In the genomic region with DNA sequence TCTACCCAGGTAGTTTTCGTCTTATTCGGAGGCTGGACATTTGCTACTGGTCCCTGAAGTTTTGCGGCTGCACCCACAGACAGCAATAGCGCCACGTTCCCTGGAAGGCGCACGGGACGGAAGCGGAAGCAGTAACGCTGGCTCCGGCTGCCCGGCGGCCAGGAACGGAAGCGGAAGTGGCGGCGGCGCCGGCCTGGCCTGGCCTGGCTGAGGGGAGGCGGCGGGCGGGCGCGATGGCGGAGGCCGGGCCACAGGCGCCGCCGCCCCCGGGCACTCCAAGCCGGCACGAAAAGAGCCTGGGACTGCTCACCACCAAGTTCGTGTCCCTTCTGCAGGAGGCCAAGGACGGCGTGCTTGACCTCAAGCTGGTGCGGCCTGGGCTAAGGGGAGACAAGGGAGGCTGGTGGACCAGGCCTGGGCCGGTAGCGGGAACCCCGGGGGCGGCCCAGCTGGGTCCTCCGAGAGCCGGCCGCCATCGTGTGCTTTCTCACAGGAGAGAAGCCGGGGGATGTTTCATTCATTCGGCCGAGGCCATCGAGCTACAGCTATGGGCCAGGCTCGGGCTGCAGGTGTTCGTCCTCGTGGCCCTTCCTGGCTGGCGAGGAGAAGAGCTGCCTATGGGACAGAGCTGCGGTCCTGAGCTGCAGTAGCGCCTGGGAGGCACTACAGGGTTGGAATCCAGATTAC, we compare ENCODE assay signal across 1 cellular context.
A peak's percentile ranks its signal among the peaks of the same experiment; 100 is the strongest.
TF ChIP-seq lines count a peak whose summit lies in the region.

A gene with protein sequence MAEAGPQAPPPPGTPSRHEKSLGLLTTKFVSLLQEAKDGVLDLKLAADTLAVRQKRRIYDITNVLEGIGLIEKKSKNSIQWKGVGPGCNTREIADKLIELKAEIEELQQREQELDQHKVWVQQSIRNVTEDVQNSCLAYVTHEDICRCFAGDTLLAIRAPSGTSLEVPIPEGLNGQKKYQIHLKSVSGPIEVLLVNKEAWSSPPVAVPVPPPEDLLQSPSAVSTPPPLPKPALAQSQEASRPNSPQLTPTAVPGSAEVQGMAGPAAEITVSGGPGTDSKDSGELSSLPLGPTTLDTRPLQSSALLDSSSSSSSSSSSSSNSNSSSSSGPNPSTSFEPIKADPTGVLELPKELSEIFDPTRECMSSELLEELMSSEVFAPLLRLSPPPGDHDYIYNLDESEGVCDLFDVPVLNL (plus strand): TSS at position 161 of the 687 bp plus-strand sequence. CDS start 73 bp downstream, at position 234.

TF ChIP-seq in K562, 482 proteins besides CTCF, POLR2A, EP300 and RAD21 (continued from another document and continues in another):
- TF ChIP-seq, protein P1, sequence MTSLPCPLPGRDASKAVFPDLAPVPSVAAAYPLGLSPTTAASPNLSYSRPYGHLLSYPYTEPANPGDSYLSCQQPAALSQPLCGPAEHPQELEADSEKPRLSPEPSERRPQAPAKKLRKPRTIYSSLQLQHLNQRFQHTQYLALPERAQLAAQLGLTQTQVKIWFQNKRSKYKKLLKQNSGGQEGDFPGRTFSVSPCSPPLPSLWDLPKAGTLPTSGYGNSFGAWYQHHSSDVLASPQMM (CRISPR knock-in tag; IDR thresholded peaks at IDR 0.05) = no peak
- TF ChIP-seq, protein P2, sequence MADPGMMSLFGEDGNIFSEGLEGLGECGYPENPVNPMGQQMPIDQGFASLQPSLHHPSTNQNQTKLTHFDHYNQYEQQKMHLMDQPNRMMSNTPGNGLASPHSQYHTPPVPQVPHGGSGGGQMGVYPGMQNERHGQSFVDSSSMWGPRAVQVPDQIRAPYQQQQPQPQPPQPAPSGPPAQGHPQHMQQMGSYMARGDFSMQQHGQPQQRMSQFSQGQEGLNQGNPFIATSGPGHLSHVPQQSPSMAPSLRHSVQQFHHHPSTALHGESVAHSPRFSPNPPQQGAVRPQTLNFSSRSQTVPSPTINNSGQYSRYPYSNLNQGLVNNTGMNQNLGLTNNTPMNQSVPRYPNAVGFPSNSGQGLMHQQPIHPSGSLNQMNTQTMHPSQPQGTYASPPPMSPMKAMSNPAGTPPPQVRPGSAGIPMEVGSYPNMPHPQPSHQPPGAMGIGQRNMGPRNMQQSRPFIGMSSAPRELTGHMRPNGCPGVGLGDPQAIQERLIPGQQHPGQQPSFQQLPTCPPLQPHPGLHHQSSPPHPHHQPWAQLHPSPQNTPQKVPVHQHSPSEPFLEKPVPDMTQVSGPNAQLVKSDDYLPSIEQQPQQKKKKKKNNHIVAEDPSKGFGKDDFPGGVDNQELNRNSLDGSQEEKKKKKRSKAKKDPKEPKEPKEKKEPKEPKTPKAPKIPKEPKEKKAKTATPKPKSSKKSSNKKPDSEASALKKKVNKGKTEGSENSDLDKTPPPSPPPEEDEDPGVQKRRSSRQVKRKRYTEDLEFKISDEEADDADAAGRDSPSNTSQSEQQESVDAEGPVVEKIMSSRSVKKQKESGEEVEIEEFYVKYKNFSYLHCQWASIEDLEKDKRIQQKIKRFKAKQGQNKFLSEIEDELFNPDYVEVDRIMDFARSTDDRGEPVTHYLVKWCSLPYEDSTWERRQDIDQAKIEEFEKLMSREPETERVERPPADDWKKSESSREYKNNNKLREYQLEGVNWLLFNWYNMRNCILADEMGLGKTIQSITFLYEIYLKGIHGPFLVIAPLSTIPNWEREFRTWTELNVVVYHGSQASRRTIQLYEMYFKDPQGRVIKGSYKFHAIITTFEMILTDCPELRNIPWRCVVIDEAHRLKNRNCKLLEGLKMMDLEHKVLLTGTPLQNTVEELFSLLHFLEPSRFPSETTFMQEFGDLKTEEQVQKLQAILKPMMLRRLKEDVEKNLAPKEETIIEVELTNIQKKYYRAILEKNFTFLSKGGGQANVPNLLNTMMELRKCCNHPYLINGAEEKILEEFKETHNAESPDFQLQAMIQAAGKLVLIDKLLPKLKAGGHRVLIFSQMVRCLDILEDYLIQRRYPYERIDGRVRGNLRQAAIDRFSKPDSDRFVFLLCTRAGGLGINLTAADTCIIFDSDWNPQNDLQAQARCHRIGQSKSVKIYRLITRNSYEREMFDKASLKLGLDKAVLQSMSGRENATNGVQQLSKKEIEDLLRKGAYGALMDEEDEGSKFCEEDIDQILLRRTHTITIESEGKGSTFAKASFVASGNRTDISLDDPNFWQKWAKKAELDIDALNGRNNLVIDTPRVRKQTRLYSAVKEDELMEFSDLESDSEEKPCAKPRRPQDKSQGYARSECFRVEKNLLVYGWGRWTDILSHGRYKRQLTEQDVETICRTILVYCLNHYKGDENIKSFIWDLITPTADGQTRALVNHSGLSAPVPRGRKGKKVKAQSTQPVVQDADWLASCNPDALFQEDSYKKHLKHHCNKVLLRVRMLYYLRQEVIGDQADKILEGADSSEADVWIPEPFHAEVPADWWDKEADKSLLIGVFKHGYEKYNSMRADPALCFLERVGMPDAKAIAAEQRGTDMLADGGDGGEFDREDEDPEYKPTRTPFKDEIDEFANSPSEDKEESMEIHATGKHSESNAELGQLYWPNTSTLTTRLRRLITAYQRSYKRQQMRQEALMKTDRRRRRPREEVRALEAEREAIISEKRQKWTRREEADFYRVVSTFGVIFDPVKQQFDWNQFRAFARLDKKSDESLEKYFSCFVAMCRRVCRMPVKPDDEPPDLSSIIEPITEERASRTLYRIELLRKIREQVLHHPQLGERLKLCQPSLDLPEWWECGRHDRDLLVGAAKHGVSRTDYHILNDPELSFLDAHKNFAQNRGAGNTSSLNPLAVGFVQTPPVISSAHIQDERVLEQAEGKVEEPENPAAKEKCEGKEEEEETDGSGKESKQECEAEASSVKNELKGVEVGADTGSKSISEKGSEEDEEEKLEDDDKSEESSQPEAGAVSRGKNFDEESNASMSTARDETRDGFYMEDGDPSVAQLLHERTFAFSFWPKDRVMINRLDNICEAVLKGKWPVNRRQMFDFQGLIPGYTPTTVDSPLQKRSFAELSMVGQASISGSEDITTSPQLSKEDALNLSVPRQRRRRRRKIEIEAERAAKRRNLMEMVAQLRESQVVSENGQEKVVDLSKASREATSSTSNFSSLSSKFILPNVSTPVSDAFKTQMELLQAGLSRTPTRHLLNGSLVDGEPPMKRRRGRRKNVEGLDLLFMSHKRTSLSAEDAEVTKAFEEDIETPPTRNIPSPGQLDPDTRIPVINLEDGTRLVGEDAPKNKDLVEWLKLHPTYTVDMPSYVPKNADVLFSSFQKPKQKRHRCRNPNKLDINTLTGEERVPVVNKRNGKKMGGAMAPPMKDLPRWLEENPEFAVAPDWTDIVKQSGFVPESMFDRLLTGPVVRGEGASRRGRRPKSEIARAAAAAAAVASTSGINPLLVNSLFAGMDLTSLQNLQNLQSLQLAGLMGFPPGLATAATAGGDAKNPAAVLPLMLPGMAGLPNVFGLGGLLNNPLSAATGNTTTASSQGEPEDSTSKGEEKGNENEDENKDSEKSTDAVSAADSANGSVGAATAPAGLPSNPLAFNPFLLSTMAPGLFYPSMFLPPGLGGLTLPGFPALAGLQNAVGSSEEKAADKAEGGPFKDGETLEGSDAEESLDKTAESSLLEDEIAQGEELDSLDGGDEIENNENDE (IDR thresholded peaks at IDR 0.05; ENCODE audit: low read depth, low read length) = no peak
- TF ChIP-seq RBBP5 (IDR thresholded peaks at IDR 0.05; ENCODE audit: borderline replicate concordance, insufficient read depth, low read length, poor library complexity, severe bottlenecking) (no peak), BACH1 (tag; IDR thresholded peaks at IDR 0.05) (no peak), RNF2 (IDR thresholded peaks at IDR 0.05) (no peak), XRCC5 (IDR thresholded peaks at IDR 0.05; ENCODE audit: low read depth, low read length) (no peak), FUS (optimal IDR thresholded peaks at IDR 0.05; ENCODE audit: low read depth, low read length) (no peak), MTA3 (IDR thresholded peaks at IDR 0.05; ENCODE audit: borderline replicate concordance) (peak; percentile 19; the same call in 1 of the 2 replicates), YY1 (IDR thresholded peaks at IDR 0.05; ENCODE audit: borderline replicate concordance in 1 of 3, control insufficient read depth in 1 of 3, extremely low read depth in 1 of 3, insufficient read depth in 3 of 3, insufficient read length in 1 of 3, insufficient replicate concordance in 2 of 3, low read depth in 1 of 3, low read length in 2 of 3) (peak in 2 of 3 experiments; percentile 70 to 83), RB1 (IDR thresholded peaks at IDR 0.05; ENCODE audit: low read depth) (peak; percentile 78; the same call in 1 of the 2 replicates), ZNF165 (CRISPR knock-in tag; IDR thresholded peaks at IDR 0.05; ENCODE audit: borderline replicate concordance) (no peak), YBX1 (IDR thresholded peaks at IDR 0.05) (no peak), HDGF (IDR thresholded peaks at IDR 0.05) (no peak), NFIX (CRISPR knock-in tag; IDR thresholded peaks at IDR 0.05; ENCODE audit: low read depth) (no peak), NR4A1 (CRISPR knock-in tag; IDR thresholded peaks at IDR 0.05) (no peak), NR4A1 (tag; IDR thresholded peaks at IDR 0.05) (no peak), ZNF143 (CRISPR knock-in tag; IDR thresholded peaks at IDR 0.05) (no peak), ZNF41 (CRISPR knock-in tag; conservative IDR thresholded peaks at IDR 0.05) (no peak), CBFA2T2 (conservative IDR thresholded peaks at IDR 0.05) (no peak), SPI1 (IDR thresholded peaks at IDR 0.05; ENCODE audit: borderline replicate concordance, low read depth, low read length) (peak; percentile 90), SRSF7 (optimal IDR thresholded peaks at IDR 0.05; ENCODE audit: low read depth, low read length) (no peak), JUN (IDR thresholded peaks at IDR 0.05; ENCODE audit: borderline replicate concordance, low read depth, low read length) (0 out of 2 replicates have a peak, but pooled peaks have one; percentile 36), JUN (CRISPR knock-in tag; IDR thresholded peaks at IDR 0.05; ENCODE audit: borderline replicate concordance) (0 out of 2 replicates have a peak, but pooled peaks have one; percentile 57)
- TF ChIP-seq, protein P3, sequence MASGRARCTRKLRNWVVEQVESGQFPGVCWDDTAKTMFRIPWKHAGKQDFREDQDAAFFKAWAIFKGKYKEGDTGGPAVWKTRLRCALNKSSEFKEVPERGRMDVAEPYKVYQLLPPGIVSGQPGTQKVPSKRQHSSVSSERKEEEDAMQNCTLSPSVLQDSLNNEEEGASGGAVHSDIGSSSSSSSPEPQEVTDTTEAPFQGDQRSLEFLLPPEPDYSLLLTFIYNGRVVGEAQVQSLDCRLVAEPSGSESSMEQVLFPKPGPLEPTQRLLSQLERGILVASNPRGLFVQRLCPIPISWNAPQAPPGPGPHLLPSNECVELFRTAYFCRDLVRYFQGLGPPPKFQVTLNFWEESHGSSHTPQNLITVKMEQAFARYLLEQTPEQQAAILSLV (tag; IDR thresholded peaks at IDR 0.05) = no peak
- TF ChIP-seq, protein P4, sequence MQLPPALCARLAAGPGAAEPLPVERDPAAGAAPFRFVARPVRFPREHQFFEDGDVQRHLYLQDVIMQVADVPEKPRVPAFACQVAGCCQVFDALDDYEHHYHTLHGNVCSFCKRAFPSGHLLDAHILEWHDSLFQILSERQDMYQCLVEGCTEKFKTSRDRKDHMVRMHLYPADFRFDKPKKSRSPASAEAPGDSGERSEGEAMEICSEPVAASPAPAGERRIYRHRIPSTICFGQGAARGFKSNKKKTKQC (CRISPR knock-in tag; IDR thresholded peaks at IDR 0.05) = peak; percentile 68; the same call in 1 of the 2 replicates
- TF ChIP-seq, protein P5, sequence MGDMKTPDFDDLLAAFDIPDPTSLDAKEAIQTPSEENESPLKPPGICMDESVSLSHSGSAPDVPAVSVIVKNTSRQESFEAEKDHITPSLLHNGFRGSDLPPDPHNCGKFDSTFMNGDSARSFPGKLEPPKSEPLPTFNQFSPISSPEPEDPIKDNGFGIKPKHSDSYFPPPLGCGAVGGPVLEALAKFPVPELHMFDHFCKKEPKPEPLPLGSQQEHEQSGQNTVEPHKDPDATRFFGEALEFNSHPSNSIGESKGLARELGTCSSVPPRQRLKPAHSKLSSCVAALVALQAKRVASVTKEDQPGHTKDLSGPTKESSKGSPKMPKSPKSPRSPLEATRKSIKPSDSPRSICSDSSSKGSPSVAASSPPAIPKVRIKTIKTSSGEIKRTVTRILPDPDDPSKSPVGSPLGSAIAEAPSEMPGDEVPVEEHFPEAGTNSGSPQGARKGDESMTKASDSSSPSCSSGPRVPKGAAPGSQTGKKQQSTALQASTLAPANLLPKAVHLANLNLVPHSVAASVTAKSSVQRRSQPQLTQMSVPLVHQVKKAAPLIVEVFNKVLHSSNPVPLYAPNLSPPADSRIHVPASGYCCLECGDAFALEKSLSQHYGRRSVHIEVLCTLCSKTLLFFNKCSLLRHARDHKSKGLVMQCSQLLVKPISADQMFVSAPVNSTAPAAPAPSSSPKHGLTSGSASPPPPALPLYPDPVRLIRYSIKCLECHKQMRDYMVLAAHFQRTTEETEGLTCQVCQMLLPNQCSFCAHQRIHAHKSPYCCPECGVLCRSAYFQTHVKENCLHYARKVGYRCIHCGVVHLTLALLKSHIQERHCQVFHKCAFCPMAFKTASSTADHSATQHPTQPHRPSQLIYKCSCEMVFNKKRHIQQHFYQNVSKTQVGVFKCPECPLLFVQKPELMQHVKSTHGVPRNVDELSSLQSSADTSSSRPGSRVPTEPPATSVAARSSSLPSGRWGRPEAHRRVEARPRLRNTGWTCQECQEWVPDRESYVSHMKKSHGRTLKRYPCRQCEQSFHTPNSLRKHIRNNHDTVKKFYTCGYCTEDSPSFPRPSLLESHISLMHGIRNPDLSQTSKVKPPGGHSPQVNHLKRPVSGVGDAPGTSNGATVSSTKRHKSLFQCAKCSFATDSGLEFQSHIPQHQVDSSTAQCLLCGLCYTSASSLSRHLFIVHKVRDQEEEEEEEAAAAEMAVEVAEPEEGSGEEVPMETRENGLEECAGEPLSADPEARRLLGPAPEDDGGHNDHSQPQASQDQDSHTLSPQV (IDR thresholded peaks at IDR 0.05) = no peak
- TF ChIP-seq, protein P6, sequence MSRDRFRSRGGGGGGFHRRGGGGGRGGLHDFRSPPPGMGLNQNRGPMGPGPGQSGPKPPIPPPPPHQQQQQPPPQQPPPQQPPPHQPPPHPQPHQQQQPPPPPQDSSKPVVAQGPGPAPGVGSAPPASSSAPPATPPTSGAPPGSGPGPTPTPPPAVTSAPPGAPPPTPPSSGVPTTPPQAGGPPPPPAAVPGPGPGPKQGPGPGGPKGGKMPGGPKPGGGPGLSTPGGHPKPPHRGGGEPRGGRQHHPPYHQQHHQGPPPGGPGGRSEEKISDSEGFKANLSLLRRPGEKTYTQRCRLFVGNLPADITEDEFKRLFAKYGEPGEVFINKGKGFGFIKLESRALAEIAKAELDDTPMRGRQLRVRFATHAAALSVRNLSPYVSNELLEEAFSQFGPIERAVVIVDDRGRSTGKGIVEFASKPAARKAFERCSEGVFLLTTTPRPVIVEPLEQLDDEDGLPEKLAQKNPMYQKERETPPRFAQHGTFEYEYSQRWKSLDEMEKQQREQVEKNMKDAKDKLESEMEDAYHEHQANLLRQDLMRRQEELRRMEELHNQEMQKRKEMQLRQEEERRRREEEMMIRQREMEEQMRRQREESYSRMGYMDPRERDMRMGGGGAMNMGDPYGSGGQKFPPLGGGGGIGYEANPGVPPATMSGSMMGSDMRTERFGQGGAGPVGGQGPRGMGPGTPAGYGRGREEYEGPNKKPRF (IDR thresholded peaks at IDR 0.05; ENCODE audit: low read depth, low read length) = no peak
